ENCODE assay signal across 21 cellular contexts in genomic region chr16:74874912-74875311, GRCh38.
DNase-seq lines count a peak whose midpoint lies in the region; ATAC-seq, FAIRE-seq and TF ChIP-seq lines count a peak whose summit lies in the region.
"Had no signal": no experiment of that assay in that cellular context is flagged by ENCODE, and none has a peak within 500 bp of the region (broad histone marks: within the 10 kb centered on the region; RNA-seq: fewer than 3 reads in every experiment).

No MANE protein-coding gene starts in this region.

- intact Hi-C loops in CD8-positive, alpha-beta T cell (cut with DNase I, micrococcal nuclease), result no loop called here
- intact Hi-C loops in body of pancreas (cut with DNase I) (no loop called here), HepG2 (cut with micrococcal nuclease; ENCODE audit: unreplicated experiment) (no loop called here)

- DNase-seq in CD8-positive, alpha-beta T cell, result no peak
- DNase-seq in GM23338 (ENCODE audit: low spot score) (no peak), body of pancreas (peak; percentile 76 to 90 (median 84)), HepG2 (ENCODE audit: low spot score) (no peak), DMS 273 (lab: John Stamatoyannopoulos, UW; ENCODE audit: unreplicated experiment) (no peak), suprapubic skin (ENCODE audit: low spot score in 2 of 2) (no peak)
- DNase-seq: activated CD4-positive, alpha-beta T cell treated with anti-CD3 and anti-CD28 coated beads, Interleukin-2, amount 50 U/mL, for 4 hours; DMS79; erythroblast; head of caudate nucleus; MM.1S; NCI-H2029 treated with DMSO at 0.1 percent for 48 hours; NCI-H524; PC-3; stimulated activated CD4-positive, alpha-beta T cell treated with anti-CD3 and anti-CD28 coated beads, Interleukin-4, amount 100 ng/mL, for 24 hours had no signal

- CTCF ChIA-PET in CD8-positive, alpha-beta T cell (lab: Charles Lee), result no interaction called here
- CTCF ChIA-PET in HepG2 (lab: Yijun Ruan, JAX; ENCODE audit: low intra/inter-chr PET ratio, low total read pairs), result no interaction called here

- TF ChIP-seq POLR2A in body of pancreas (IDR thresholded peaks at IDR 0.05) (no peak), HepG2 (IDR thresholded peaks at IDR 0.05; ENCODE audit: insufficient read depth in 1 of 2, low read depth in 2 of 2, low read length in 2 of 2) (no peak), suprapubic skin (IDR thresholded peaks at IDR 0.05) (no peak)

- H4K20me1 ChIP-seq in GM23338 (replicated peaks; ENCODE audit: insufficient read depth), result 0 out of 2 replicates have a peak, but pooled peaks cover 3% of the 10 kb centered on the region
- no peaks in the 10 kb centered on the region for H4K20me1 ChIP-seq in HepG2 (ENCODE audit: insufficient read depth, low read length)
- H4K20me1 ChIP-seq: BLaER1 had no signal

- H3K27me3 Mint-ChIP-seq in CD8-positive, alpha-beta T cell (ENCODE audit: low read depth), result no peaks in the 10 kb centered on the region
- peaks cover 8% of the 10 kb centered on the region for H3K27me3 Mint-ChIP-seq in GM23338 (ENCODE audit: insufficient read depth, low read depth, poor library complexity)
- H3K27me3 Mint-ChIP-seq: dendritic cell treated with granulocyte-macrophage colony-stimulating factor and Interleukin-4, amounts not matched to agents 40 ng/mL and 50 ng/mL, for 4 days had no signal

- H3K4me2 ChIP-seq in GM23338, result no peak overlapping the region
- no peak overlapping the region for H3K4me2 ChIP-seq in HepG2 (ENCODE audit: low read depth, low read length)
- H3K4me2 ChIP-seq: BLaER1 had no signal

- H3K36me3 Mint-ChIP-seq in CD8-positive, alpha-beta T cell, result peaks cover 55% of the 10 kb centered on the region
- peaks cover 24% of the 10 kb centered on the region for H3K36me3 Mint-ChIP-seq in GM23338 (ENCODE audit: low read depth)

- H3K9me3 Mint-ChIP-seq in CD8-positive, alpha-beta T cell, result no peaks in the 10 kb centered on the region
- no peaks in the 10 kb centered on the region for H3K9me3 Mint-ChIP-seq in GM23338
- H3K9me3 Mint-ChIP-seq: dendritic cell treated with granulocyte-macrophage colony-stimulating factor and Interleukin-4, amounts not matched to agents 40 ng/mL and 50 ng/mL, for 4 days; mesothelial cell of epicardium had no signal

- WGBS in body of pancreas, 2 donors, result 40 to 48% methylated on average over 1 to 11 of the region's 12 CpGs
- WGBS in HepG2 (ENCODE audit: low lambda C conversion rate), result 98% methylated on average over 12 of the region's 12 CpGs
- no CpG with 5 or more reads among the region's 12 CpGs for WGBS in suprapubic skin

- H3K36me3 ChIP-seq in CD8-positive, alpha-beta T cell (ENCODE audit: insufficient read depth, low read length), result peaks cover 6% of the 10 kb centered on the region
- H3K36me3 ChIP-seq in GM23338 (ENCODE audit: insufficient read depth) (no peaks in the 10 kb centered on the region), body of pancreas (replicated peaks in 1 of 2; ENCODE audit: insufficient read depth in 1 of 2, low read depth in 2 of 2) (no peaks in the 10 kb centered on the region), HepG2 (replicated peaks in 1 of 2; ENCODE audit: control insufficient read depth in 1 of 2, insufficient read depth in 2 of 2, low read length in 2 of 2) (peaks cover 26 to 63% of the 10 kb centered on the region in 2 experiments), suprapubic skin (peaks cover 28% of the 10 kb centered on the region)

- TF ChIP-seq EP300 in HepG2 (IDR thresholded peaks at IDR 0.05; ENCODE audit: low read depth in 2 of 2, low read length in 2 of 2), result no peak
- no peak for TF ChIP-seq EP300 in HepG2 (CRISPR knock-in tag; IDR thresholded peaks at IDR 0.05; ENCODE audit: borderline replicate concordance)
- TF ChIP-seq EP300 in suprapubic skin (IDR thresholded peaks at IDR 0.05), result no peak

- no peak for FAIRE-seq in HepG2 (lab: Jason Lieb, UNC)

- no peak for TF ChIP-seq CTCF in CD8-positive, alpha-beta T cell (IDR thresholded peaks at IDR 0.05)
- TF ChIP-seq CTCF in GM23338 (conservative IDR thresholded peaks at IDR 0.05; ENCODE audit: low read depth in 2 of 2) (no peak), body of pancreas (IDR thresholded peaks at IDR 0.05) (peak in 5 of 7 experiments; percentile 19 to 74 (median 51)), HepG2 (CRISPR knock-in tag; IDR thresholded peaks at IDR 0.05) (no peak), suprapubic skin (IDR thresholded peaks at IDR 0.05) (no peak)

- no TSS peak for BruUV-seq in HepG2 (replicated peaks; lab: Mats Ljungman, UMichigan)

- no peak for TF ChIP-seq RAD21 in HepG2 (CRISPR knock-in tag; IDR thresholded peaks at IDR 0.05)

- H3K4me1 Mint-ChIP-seq in CD8-positive, alpha-beta T cell (ENCODE audit: low read depth), result no peaks in the 10 kb centered on the region
- peaks cover 28% of the 10 kb centered on the region for H3K4me1 Mint-ChIP-seq in GM23338
- H3K4me1 Mint-ChIP-seq: mesothelial cell of epicardium had no signal

- H3K4me3 ChIP-seq in CD8-positive, alpha-beta T cell (ENCODE audit: low read depth, low read length), result no peak overlapping the region
- H3K4me3 ChIP-seq in GM23338 (no peak overlapping the region), body of pancreas (no peak overlapping the region), HepG2 (replicated peaks in 1 of 3; ENCODE audit: insufficient read depth in 1 of 3, low read depth in 2 of 3, low read length in 3 of 3) (no peak overlapping the region), suprapubic skin (no peak overlapping the region)
- H3K4me3 ChIP-seq: BLaER1, SK-N-MC, tibial nerve had no signal

- in situ Hi-C loops in HepG2 (cut with HindIII; ENCODE audit: extremely low pct_ligation_motif_present, low pct_unique_long_range_greater_than_20kb), result no loop called here

- no peak overlapping the region for H3K27ac ChIP-seq in CD8-positive, alpha-beta T cell (ENCODE audit: low read depth, low read length)
- H3K27ac ChIP-seq in GM23338 (ENCODE audit: low read depth) (no peak overlapping the region), body of pancreas (peak overlapping the region in 2 of 4 donors; percentile 39 to 55), HepG2 (ENCODE audit: extremely low read length, insufficient read depth, low read length) (no peak overlapping the region), suprapubic skin (no peak overlapping the region)
- H3K27ac ChIP-seq: BLaER1, SK-N-MC, tibial nerve had no signal

- no peaks in the 10 kb centered on the region for H3K79me2 ChIP-seq in GM23338 (replicated peaks; ENCODE audit: insufficient read depth)
- no peaks in the 10 kb centered on the region for H3K79me2 ChIP-seq in HepG2 (ENCODE audit: insufficient read depth, low read length)

- POLR2A ChIA-PET in CD8-positive, alpha-beta T cell (lab: Charles Lee), result no interaction called here
- POLR2A ChIA-PET in HepG2 (lab: Yijun Ruan, JAX), result no interaction called here

- H3K4me3 Mint-ChIP-seq in CD8-positive, alpha-beta T cell, result no peak overlapping the region
- H3K4me3 Mint-ChIP-seq in GM23338, result no peak overlapping the region
- H3K4me3 Mint-ChIP-seq: dendritic cell treated with granulocyte-macrophage colony-stimulating factor and Interleukin-4, amounts not matched to agents 40 ng/mL and 50 ng/mL, for 4 days; mesothelial cell of epicardium had no signal

- H3K9me2 ChIP-seq in GM23338 (ENCODE audit: insufficient read depth), result no peaks in the 10 kb centered on the region

- no peaks in the 10 kb centered on the region for H3K4me1 ChIP-seq in CD8-positive, alpha-beta T cell (ENCODE audit: insufficient read depth, low read length)
- peaks cover 17% of the 10 kb centered on the region for H3K4me1 ChIP-seq in GM23338 (ENCODE audit: insufficient read depth)
- peaks cover 12% of the 10 kb centered on the region for H3K4me1 ChIP-seq in body of pancreas
- no peaks in the 10 kb centered on the region for H3K4me1 ChIP-seq in HepG2 (ENCODE audit: insufficient read depth, low read length)
- peaks cover 11% of the 10 kb centered on the region for H3K4me1 ChIP-seq in suprapubic skin
- H3K4me1 ChIP-seq: tibial nerve had no signal

- H3K9me3 ChIP-seq in CD8-positive, alpha-beta T cell (ENCODE audit: low read length), result no peaks in the 10 kb centered on the region
- H3K9me3 ChIP-seq in body of pancreas, result no peaks in the 10 kb centered on the region
- H3K9me3 ChIP-seq in HepG2 (ENCODE audit: low read length), result no peaks in the 10 kb centered on the region
- no peaks in the 10 kb centered on the region for H3K9me3 ChIP-seq in suprapubic skin
- H3K9me3 ChIP-seq: BLaER1, tibial nerve had no signal

- H3K27ac Mint-ChIP-seq in CD8-positive, alpha-beta T cell, result peak overlapping the region; percentile 66
- peak overlapping the region; percentile 66 for H3K27ac Mint-ChIP-seq in GM23338
- H3K27ac Mint-ChIP-seq: dendritic cell treated with granulocyte-macrophage colony-stimulating factor and Interleukin-4, amounts not matched to agents 40 ng/mL and 50 ng/mL, for 4 days; mesothelial cell of epicardium had no signal

- no peaks in the 10 kb centered on the region for H3K27me3 ChIP-seq in CD8-positive, alpha-beta T cell (ENCODE audit: insufficient read depth, low read length)
- H3K27me3 ChIP-seq in GM23338 (ENCODE audit: insufficient read depth) (no peaks in the 10 kb centered on the region), body of pancreas (no peaks in the 10 kb centered on the region), HepG2 (ENCODE audit: control insufficient read depth in 1 of 2, insufficient read depth in 2 of 2, low read length in 2 of 2) (no peaks in the 10 kb centered on the region), suprapubic skin (no peaks in the 10 kb centered on the region)
- H3K27me3 ChIP-seq: BLaER1, tibial nerve had no signal

- no peak for ATAC-seq in CD8-positive, alpha-beta T cell
- ATAC-seq in GM23338 (no peak), body of pancreas (peak; percentile 98), HepG2 (peak; percentile 33), HG03342 (IDR thresholded peaks at IDR 0.05; ENCODE audit: unreplicated experiment) (no peak)
- ATAC-seq: PC-3 had no signal

- H3F3A ChIP-seq in GM23338 (replicated peaks; ENCODE audit: low read depth), result 0 out of 2 replicates have a peak, but pooled peaks cover 3% of the 10 kb centered on the region

- no peak overlapping the region for H2AFZ ChIP-seq in GM23338
- H2AFZ ChIP-seq in HepG2 (ENCODE audit: low read length), result no peak overlapping the region

- no peak overlapping the region for H3K9ac ChIP-seq in HepG2 (ENCODE audit: insufficient read depth, low read depth, low read length)
- H3K9ac ChIP-seq: BLaER1 had no signal

TF ChIP-seq in GM23338, 12 proteins besides CTCF, POLR2A, EP300 and RAD21 (continues in another document):
- TF ChIP-seq CREB1 (CRISPR knock-in tag; IDR thresholded peaks at IDR 0.05; ENCODE audit: low read depth) (no peak), EZH2phosphoT487 (IDR thresholded peaks at IDR 0.05; ENCODE audit: unreplicated experiment) (no peak)

TF ChIP-seq in HepG2, 621 proteins besides CTCF, POLR2A, EP300 and RAD21:
- TF ChIP-seq NFE2L2 (IDR thresholded peaks at IDR 0.05; ENCODE audit: low read length) (peak; percentile 72), SMC3 (IDR thresholded peaks at IDR 0.05; ENCODE audit: low read length) (no peak), KAT2B (IDR thresholded peaks at IDR 0.05; ENCODE audit: borderline replicate concordance, low read depth, low read length) (no peak), ZNF430 (CRISPR knock-in tag; IDR thresholded peaks at IDR 0.05) (no peak), MAFK (conservative IDR thresholded peaks at IDR 0.05 in 1 of 2, IDR thresholded peaks at IDR 0.05 in 1 of 2; ENCODE audit: low read length in 2 of 2) (peak; percentile 20 to 34; a peak in 2 of 4 replicates)
TF ChIP-seq in HepG2: peak in this region for 2.

Comparison
In these comparisons a context has a peak if more than half of its experiments do, and no peak if none do; other contexts are left out.
1. ATAC-seq: peak in body of pancreas (single experiment) and HepG2 (single experiment); none in CD8-positive, alpha-beta T cell (single experiment), GM23338 (single experiment) and HG03342 (single experiment).
2. DNase-seq: peak in body of pancreas (4 of 4); none in CD8-positive, alpha-beta T cell (0 of 7), GM23338 (single experiment), HepG2 (single experiment), DMS 273 (single experiment) and suprapubic skin (0 of 2).
3. CTCF ChIP-seq: peak in body of pancreas (5 of 7); none in CD8-positive, alpha-beta T cell (single experiment), GM23338 (0 of 2), HepG2 (single experiment) and suprapubic skin (0 of 2).